In the genomic region with DNA sequence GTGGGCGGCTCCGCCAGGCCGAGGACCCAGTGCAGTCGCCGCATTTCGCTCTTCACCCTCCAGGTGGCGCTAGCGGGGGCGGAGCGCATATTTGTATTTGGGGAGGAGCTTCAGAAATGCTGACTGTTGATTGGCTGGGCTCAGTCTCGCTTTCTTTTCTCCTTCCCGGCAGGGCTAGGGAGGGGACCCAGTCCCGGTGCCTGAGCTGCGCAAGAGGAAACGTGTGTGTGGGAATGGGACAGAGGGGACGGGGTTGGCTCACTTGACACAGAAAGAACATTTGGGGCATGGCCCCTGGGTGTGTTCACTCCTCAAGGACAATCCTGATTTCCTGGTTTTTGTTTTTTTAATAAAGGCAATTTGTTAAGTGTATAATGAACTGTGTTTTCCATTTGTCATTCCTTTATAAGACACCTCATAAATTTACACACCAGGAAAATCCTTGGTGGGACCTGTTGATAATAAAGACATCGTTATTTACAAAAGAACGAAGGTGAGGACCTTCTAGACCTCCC, we compare ENCODE assay signal across 8 cellular contexts. TPM values are rescaled to one million over a fixed set of nuclear protein-coding genes. Genes with fewer than 3 reads are reported as not detected.
A peak's percentile ranks its signal among the peaks of the same experiment; 100 is the strongest.
DNase-seq lines count a peak whose midpoint lies in the region; ATAC-seq and TF ChIP-seq lines count a peak whose summit lies in the region.

No MANE protein-coding gene starts in this region.

- intact Hi-C loops in natural killer cell (cut with micrococcal nuclease) = loop anchor here (1.0 to 10.0 kb wide), 5 partner anchors 15 to 313 kb away; a partner anchor contains a TSS

- no peaks in the 10 kb centered on the region for H3K36me3 ChIP-seq in KOPT-K1 (ENCODE audit: insufficient read depth, low read length)
- no peaks in the 10 kb centered on the region for H3K36me3 ChIP-seq in Peyer's patch
- no peaks in the 10 kb centered on the region for H3K36me3 ChIP-seq in fibroblast of lung (ENCODE audit: control insufficient read depth, insufficient read depth, low read length)

- peak overlapping the region; percentile 94 for H3K4me3 Mint-ChIP-seq in natural killer cell
- H3K4me3 Mint-ChIP-seq in stimulated activated naive B cell treated with anti-CD40 and anti-IgM and Interleukin-4, amounts not matched to agents 10 μg/mL and 1 μg/mL and 100 μg/mL, for 72 hours = peak overlapping the region; percentile 84 to 86

- H3K9me3 Mint-ChIP-seq in natural killer cell = no peaks in the 10 kb centered on the region
- no peaks in the 10 kb centered on the region for H3K9me3 Mint-ChIP-seq in stimulated activated naive B cell treated with anti-CD40 and anti-IgM and Interleukin-4, amounts not matched to agents 10 μg/mL and 1 μg/mL and 100 μg/mL, for 72 hours

- H3K4me3 ChIP-seq in Peyer's patch (peak overlapping the region; percentile 39 to 52 (median 42)), fibroblast of lung (replicated peaks in 1 of 4; ENCODE audit: control extremely low read depth in 1 of 4, insufficient read depth in 1 of 4, low read depth in 3 of 4, low read length in 4 of 4) (peak overlapping the region; percentile 27 to 66 (median 48))

- DNase-seq in EH (ENCODE audit: low read depth) (peak; percentile 93), Peyer's patch (peak; percentile 94 to 96 (median 94)), activated T-helper 1 cell treated with Interleukin-2 at 50 U/mL for 16 hours (ENCODE audit: low read depth) (peak; percentile 90), fibroblast of lung (ENCODE audit: low read depth in 2 of 2) (peak; percentile 82 to 94), natural killer cell (peak; percentile 95)
- peak; percentile 93 for DNase-seq in stimulated activated naive B cell treated with anti-CD40 and anti-IgM and Interleukin-4, amounts not matched to agents 10 μg/mL and 1 μg/mL and 100 μg/mL, for 72 hours

- H3K27me3 Mint-ChIP-seq in natural killer cell (ENCODE audit: low read depth in 2 of 2) = no peaks in the 10 kb centered on the region
- H3K27me3 Mint-ChIP-seq in stimulated activated naive B cell treated with anti-CD40 and anti-IgM and Interleukin-4, amounts not matched to agents 10 μg/mL and 1 μg/mL and 100 μg/mL, for 72 hours = no peaks in the 10 kb centered on the region

- H3K4me1 Mint-ChIP-seq in natural killer cell = peaks cover 26 to 33% of the 10 kb centered on the region in 2 donors
- H3K4me1 Mint-ChIP-seq in stimulated activated naive B cell treated with anti-CD40 and anti-IgM and Interleukin-4, amounts not matched to agents 10 μg/mL and 1 μg/mL and 100 μg/mL, for 72 hours = peaks cover 39 to 55% of the 10 kb centered on the region in 2 donors

- H2AFZ ChIP-seq in fibroblast of lung (ENCODE audit: low read length) = peak overlapping the region; percentile 69

- H3K36me3 Mint-ChIP-seq in natural killer cell = no peaks in the 10 kb centered on the region
- H3K36me3 Mint-ChIP-seq in stimulated activated naive B cell treated with anti-CD40 and anti-IgM and Interleukin-4, amounts not matched to agents 10 μg/mL and 1 μg/mL and 100 μg/mL, for 72 hours = no peaks in the 10 kb centered on the region

- H3K4me1 ChIP-seq in Peyer's patch = peaks cover 0 to 5% (median 3%) of the 10 kb centered on the region in 4 donors
- peaks cover 5% of the 10 kb centered on the region for H3K4me1 ChIP-seq in fibroblast of lung (ENCODE audit: control insufficient read depth, extremely low read depth, insufficient read depth, low read length)

- TF ChIP-seq CTCF in Peyer's patch (IDR thresholded peaks at IDR 0.05) (peak; percentile 95 to 99 (median 96)), fibroblast of lung (conservative IDR thresholded peaks at IDR 0.05 in 1 of 2, IDR thresholded peaks at IDR 0.05 in 1 of 2; ENCODE audit: low read depth in 1 of 2, low read length in 2 of 2) (peak; percentile 93 to 94), natural killer cell (IDR thresholded peaks at IDR 0.05) (peak; percentile 90)

- peak overlapping the region; percentile 93 for H3K4me2 ChIP-seq in fibroblast of lung (ENCODE audit: extremely low read depth, insufficient read depth, low read length)

- peak; percentile 73 to 77 for TF ChIP-seq POLR2A in Peyer's patch (IDR thresholded peaks at IDR 0.05)

- no peaks in the 10 kb centered on the region for H4K20me1 ChIP-seq in fibroblast of lung (ENCODE audit: control insufficient read depth, extremely low read depth, insufficient read depth, low read length)

- H3K27ac ChIP-seq in KOPT-K1 (ENCODE audit: low read depth, low read length, poor library complexity, severe bottlenecking) (peak overlapping the region; percentile 48), Peyer's patch (peak overlapping the region; percentile 48 to 84 (median 69)), fibroblast of lung (ENCODE audit: insufficient read depth, low read length) (no peak overlapping the region)

- no peak overlapping the region for H3K9ac ChIP-seq in fibroblast of lung (ENCODE audit: insufficient read depth, low read length)

- no peaks in the 10 kb centered on the region for H3K9me3 ChIP-seq in KOPT-K1 (ENCODE audit: insufficient read depth, low read length, poor library complexity, severe bottlenecking)
- H3K9me3 ChIP-seq in Peyer's patch = no peaks in the 10 kb centered on the region
- H3K9me3 ChIP-seq in fibroblast of lung (ENCODE audit: control insufficient read depth, insufficient read depth, low read depth, low read length) = no peaks in the 10 kb centered on the region

- peak; percentile 86 for ATAC-seq in GM21737 (IDR thresholded peaks at IDR 0.05; ENCODE audit: unreplicated experiment)
- peak; percentile 88 to 95 (median 88) for ATAC-seq in natural killer cell
- peak; percentile 84 to 88 for ATAC-seq in stimulated activated naive B cell treated with anti-CD40 and anti-IgM and Interleukin-4, amounts not matched to agents 10 μg/mL and 1 μg/mL and 100 μg/mL, for 72 hours (replicated peaks)

- H3K79me2 ChIP-seq in fibroblast of lung (ENCODE audit: control insufficient read depth, insufficient read depth, low read length) = no peaks in the 10 kb centered on the region

- no peaks in the 10 kb centered on the region for H3K27me3 ChIP-seq in Peyer's patch
- H3K27me3 ChIP-seq in fibroblast of lung (ENCODE audit: control insufficient read depth, insufficient read depth, low read length) = no peaks in the 10 kb centered on the region

- peak overlapping the region; percentile 94 to 96 for H3K27ac Mint-ChIP-seq in natural killer cell
- peak overlapping the region; percentile 95 for H3K27ac Mint-ChIP-seq in stimulated activated naive B cell treated with anti-CD40 and anti-IgM and Interleukin-4, amounts not matched to agents 10 μg/mL and 1 μg/mL and 100 μg/mL, for 72 hours

RNA-seq across cellular contexts. Expression of a gene that starts 20.4 kb away (rescaled TPM):
- total RNA-seq in Peyer's patch (100 to 1,000 TPM in 1 of 4 donors, 10 to 100 TPM in 3; 10.7 to 126 (median 27.7) TPM), fibroblast of lung (16.9 and 19.7 TPM in 2 replicates), natural killer cell (10 to 100 TPM; 36.3 to 60.7 (median 45.2) TPM)
- polyA plus RNA-seq in fibroblast of lung = 3.6 and 3.7 TPM in 2 replicates
- 6.9 and 8.6 TPM in 2 replicates for polyA plus RNA-seq in fibroblast of lung (2012)
- polyA minus RNA-seq in fibroblast of lung (ENCODE audit: low replicate concordance) = 6.6 and 44.1 TPM in 2 replicates
